Comparison of ENCODE assay signal across 1 cellular context in the genomic region with DNA sequence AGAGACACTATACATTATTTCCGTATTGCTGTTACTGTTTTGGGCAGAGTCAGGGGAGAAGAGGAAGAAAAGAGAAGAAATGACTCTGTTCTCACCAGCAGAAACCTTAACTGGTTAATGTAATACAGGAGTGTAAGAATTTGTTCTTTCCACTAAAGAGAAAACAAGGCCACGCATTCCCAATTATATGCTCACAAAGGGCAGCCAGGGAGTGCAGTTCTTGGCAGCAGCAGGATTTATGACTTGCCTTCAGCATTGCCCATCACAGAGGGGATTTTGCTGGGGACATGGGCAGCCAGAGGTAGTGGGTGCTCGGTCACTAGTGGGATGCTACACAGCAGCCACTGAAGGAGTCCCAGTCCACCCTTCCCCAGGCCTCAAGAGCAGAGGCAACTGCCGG.
TF ChIP-seq lines count a peak whose summit lies in the region.

No MANE protein-coding gene starts in this region.

TF ChIP-seq in GM12878, 131 proteins besides CTCF, POLR2A, EP300 and RAD21 (continued from another document):
- TF ChIP-seq, protein P1, sequence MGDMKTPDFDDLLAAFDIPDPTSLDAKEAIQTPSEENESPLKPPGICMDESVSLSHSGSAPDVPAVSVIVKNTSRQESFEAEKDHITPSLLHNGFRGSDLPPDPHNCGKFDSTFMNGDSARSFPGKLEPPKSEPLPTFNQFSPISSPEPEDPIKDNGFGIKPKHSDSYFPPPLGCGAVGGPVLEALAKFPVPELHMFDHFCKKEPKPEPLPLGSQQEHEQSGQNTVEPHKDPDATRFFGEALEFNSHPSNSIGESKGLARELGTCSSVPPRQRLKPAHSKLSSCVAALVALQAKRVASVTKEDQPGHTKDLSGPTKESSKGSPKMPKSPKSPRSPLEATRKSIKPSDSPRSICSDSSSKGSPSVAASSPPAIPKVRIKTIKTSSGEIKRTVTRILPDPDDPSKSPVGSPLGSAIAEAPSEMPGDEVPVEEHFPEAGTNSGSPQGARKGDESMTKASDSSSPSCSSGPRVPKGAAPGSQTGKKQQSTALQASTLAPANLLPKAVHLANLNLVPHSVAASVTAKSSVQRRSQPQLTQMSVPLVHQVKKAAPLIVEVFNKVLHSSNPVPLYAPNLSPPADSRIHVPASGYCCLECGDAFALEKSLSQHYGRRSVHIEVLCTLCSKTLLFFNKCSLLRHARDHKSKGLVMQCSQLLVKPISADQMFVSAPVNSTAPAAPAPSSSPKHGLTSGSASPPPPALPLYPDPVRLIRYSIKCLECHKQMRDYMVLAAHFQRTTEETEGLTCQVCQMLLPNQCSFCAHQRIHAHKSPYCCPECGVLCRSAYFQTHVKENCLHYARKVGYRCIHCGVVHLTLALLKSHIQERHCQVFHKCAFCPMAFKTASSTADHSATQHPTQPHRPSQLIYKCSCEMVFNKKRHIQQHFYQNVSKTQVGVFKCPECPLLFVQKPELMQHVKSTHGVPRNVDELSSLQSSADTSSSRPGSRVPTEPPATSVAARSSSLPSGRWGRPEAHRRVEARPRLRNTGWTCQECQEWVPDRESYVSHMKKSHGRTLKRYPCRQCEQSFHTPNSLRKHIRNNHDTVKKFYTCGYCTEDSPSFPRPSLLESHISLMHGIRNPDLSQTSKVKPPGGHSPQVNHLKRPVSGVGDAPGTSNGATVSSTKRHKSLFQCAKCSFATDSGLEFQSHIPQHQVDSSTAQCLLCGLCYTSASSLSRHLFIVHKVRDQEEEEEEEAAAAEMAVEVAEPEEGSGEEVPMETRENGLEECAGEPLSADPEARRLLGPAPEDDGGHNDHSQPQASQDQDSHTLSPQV (IDR thresholded peaks at IDR 0.05), result no peak
- TF ChIP-seq, protein P2, sequence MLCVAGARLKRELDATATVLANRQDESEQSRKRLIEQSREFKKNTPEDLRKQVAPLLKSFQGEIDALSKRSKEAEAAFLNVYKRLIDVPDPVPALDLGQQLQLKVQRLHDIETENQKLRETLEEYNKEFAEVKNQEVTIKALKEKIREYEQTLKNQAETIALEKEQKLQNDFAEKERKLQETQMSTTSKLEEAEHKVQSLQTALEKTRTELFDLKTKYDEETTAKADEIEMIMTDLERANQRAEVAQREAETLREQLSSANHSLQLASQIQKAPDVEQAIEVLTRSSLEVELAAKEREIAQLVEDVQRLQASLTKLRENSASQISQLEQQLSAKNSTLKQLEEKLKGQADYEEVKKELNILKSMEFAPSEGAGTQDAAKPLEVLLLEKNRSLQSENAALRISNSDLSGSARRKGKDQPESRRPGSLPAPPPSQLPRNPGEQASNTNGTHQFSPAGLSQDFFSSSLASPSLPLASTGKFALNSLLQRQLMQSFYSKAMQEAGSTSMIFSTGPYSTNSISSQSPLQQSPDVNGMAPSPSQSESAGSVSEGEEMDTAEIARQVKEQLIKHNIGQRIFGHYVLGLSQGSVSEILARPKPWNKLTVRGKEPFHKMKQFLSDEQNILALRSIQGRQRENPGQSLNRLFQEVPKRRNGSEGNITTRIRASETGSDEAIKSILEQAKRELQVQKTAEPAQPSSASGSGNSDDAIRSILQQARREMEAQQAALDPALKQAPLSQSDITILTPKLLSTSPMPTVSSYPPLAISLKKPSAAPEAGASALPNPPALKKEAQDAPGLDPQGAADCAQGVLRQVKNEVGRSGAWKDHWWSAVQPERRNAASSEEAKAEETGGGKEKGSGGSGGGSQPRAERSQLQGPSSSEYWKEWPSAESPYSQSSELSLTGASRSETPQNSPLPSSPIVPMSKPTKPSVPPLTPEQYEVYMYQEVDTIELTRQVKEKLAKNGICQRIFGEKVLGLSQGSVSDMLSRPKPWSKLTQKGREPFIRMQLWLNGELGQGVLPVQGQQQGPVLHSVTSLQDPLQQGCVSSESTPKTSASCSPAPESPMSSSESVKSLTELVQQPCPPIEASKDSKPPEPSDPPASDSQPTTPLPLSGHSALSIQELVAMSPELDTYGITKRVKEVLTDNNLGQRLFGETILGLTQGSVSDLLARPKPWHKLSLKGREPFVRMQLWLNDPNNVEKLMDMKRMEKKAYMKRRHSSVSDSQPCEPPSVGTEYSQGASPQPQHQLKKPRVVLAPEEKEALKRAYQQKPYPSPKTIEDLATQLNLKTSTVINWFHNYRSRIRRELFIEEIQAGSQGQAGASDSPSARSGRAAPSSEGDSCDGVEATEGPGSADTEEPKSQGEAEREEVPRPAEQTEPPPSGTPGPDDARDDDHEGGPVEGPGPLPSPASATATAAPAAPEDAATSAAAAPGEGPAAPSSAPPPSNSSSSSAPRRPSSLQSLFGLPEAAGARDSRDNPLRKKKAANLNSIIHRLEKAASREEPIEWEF (IDR thresholded peaks at IDR 0.05; ENCODE audit: insufficient replicate concordance, low read depth, low read length), result no peak
- TF ChIP-seq PAX8 (IDR thresholded peaks at IDR 0.05), result no peak
- no peak for TF ChIP-seq LARP7 (IDR thresholded peaks at IDR 0.05)
- no peak for TF ChIP-seq NR2F1 (conservative IDR thresholded peaks at IDR 0.05)
- TF ChIP-seq EGR1 (IDR thresholded peaks at IDR 0.05; ENCODE audit: borderline replicate concordance in 1 of 2, low read depth in 2 of 2, low read length in 2 of 2), result no peak
- TF ChIP-seq TCF7 (IDR thresholded peaks at IDR 0.05; ENCODE audit: borderline replicate concordance), result no peak
- no peak for TF ChIP-seq CBX5 (IDR thresholded peaks at IDR 0.05; ENCODE audit: low read depth)
- TF ChIP-seq ZBED1 (IDR thresholded peaks at IDR 0.05; ENCODE audit: borderline replicate concordance), result no peak
- no peak for TF ChIP-seq MEF2A (IDR thresholded peaks at IDR 0.05; ENCODE audit: insufficient read depth, low read depth, low read length)
- TF ChIP-seq BACH1 (IDR thresholded peaks at IDR 0.05; ENCODE audit: borderline replicate concordance), result no peak
- no peak for TF ChIP-seq TCF3 (IDR thresholded peaks at IDR 0.05; ENCODE audit: borderline replicate concordance, insufficient read depth, low read depth, low read length)
- TF ChIP-seq, protein P3, sequence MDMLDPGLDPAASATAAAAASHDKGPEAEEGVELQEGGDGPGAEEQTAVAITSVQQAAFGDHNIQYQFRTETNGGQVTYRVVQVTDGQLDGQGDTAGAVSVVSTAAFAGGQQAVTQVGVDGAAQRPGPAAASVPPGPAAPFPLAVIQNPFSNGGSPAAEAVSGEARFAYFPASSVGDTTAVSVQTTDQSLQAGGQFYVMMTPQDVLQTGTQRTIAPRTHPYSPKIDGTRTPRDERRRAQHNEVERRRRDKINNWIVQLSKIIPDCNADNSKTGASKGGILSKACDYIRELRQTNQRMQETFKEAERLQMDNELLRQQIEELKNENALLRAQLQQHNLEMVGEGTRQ (IDR thresholded peaks at IDR 0.05; ENCODE audit: borderline replicate concordance, low read depth, low read length), result no peak
- no peak for TF ChIP-seq PML (IDR thresholded peaks at IDR 0.05; ENCODE audit: low read length)
- TF ChIP-seq PAX5 (IDR thresholded peaks at IDR 0.05; ENCODE audit: borderline replicate concordance, low read depth, low read length), result no peak
- no peak for TF ChIP-seq SUPT20H (IDR thresholded peaks at IDR 0.05; ENCODE audit: borderline replicate concordance, control insufficient read depth, low read depth, low read length)
- TF ChIP-seq HCFC1 (IDR thresholded peaks at IDR 0.05; ENCODE audit: low read length), result no peak
- TF ChIP-seq FOXK2 (IDR thresholded peaks at IDR 0.05), result no peak
TF ChIP-seq in GM12878: peak in this region for 0.
